ENCODE assay signal across 9 cellular contexts in genomic region chr14:52355016-52355430, GRCh38. TPM values are rescaled to one million over a fixed set of nuclear protein-coding genes. Genes with fewer than 3 reads are reported as not detected.
A peak's percentile ranks its signal among the peaks of the same experiment; 100 is the strongest.
DNase-seq lines count a peak whose midpoint lies in the region; ATAC-seq lines count a peak whose summit lies in the region.
"Had no signal": no experiment of that assay in that cellular context is flagged by ENCODE, and none has a peak within 500 bp of the region (broad histone marks: within the 10 kb centered on the region; RNA-seq: fewer than 3 reads in every experiment).

No MANE protein-coding gene starts in this region.

- no peaks in the 10 kb centered on the region for H3K79me1 ChIP-seq in mesenchymal stem cell (replicated peaks; ENCODE audit: low read length, poor library complexity, severe bottlenecking)

- H3K14ac ChIP-seq in mesenchymal stem cell (ENCODE audit: low read length in 2 of 2) = no peak overlapping the region

- H3K4me2 ChIP-seq in mesenchymal stem cell (ENCODE audit: low read length, poor library complexity, severe bottlenecking) = no peak overlapping the region

- no peak overlapping the region for H3K4ac ChIP-seq in mesenchymal stem cell (ENCODE audit: low read depth in 1 of 2, low read length in 2 of 2)

- no peak overlapping the region for H4K8ac ChIP-seq in mesenchymal stem cell (ENCODE audit: low read length)

- H3K27ac ChIP-seq in mesenchymal stem cell (ENCODE audit: low read length, poor library complexity, severe bottlenecking) = peak overlapping the region; percentile 72

- H3K9ac ChIP-seq in mesenchymal stem cell (ENCODE audit: low read length) = peak overlapping the region; percentile 81

- WGBS in mesenchymal stem cell = 0% methylated on average over 1 of the region's 2 CpGs

- H2BK5ac ChIP-seq in mesenchymal stem cell (ENCODE audit: low read depth, low read length, poor library complexity, severe bottlenecking) = no peak overlapping the region

- DNase-seq in AG08395 (ENCODE audit: low spot score) = peak; percentile 73
- DNase-seq in KBM-7 = peak; percentile 34
- DNase-seq in amniotic stem cell (lab: John Stamatoyannopoulos, UW) = peak; percentile 64
- DNase-seq in mesenchymal stem cell = peak; percentile 95
- no peak for DNase-seq in amygdala (lab: John Stamatoyannopoulos, UW)
- no peak for DNase-seq in effector CD4-positive, alpha-beta T cell
- no peak for DNase-seq in retina
- DNase-seq: activated B cell treated with CpG ODN at 0.5 μM for 24 hours had no signal

- H3K9me3 ChIP-seq in mesenchymal stem cell (ENCODE audit: control insufficient read depth, low read length) = peaks cover 1% of the 10 kb centered on the region

- no peaks in the 10 kb centered on the region for H3K27me3 ChIP-seq in mesenchymal stem cell (ENCODE audit: control insufficient read depth in 1 of 2, insufficient read depth in 1 of 2, low read length in 2 of 2)

- peak overlapping the region; percentile 12 to 16 for H2BK12ac ChIP-seq in mesenchymal stem cell (ENCODE audit: low read length in 2 of 2)

- H3K4me3 ChIP-seq in mesenchymal stem cell (ENCODE audit: insufficient read depth in 1 of 2, low read depth in 1 of 2, low read length in 2 of 2) = peak overlapping the region in 1 of 2 experiments; percentile 64

- no peak overlapping the region for H2AFZ ChIP-seq in mesenchymal stem cell (ENCODE audit: low read depth, low read length)

- peak overlapping the region; percentile 15 to 81 for H3K18ac ChIP-seq in mesenchymal stem cell (ENCODE audit: low read depth in 1 of 2, low read length in 2 of 2)

- peak overlapping the region; percentile 4 for H2BK120ac ChIP-seq in mesenchymal stem cell (ENCODE audit: low read depth, low read length)

- H4K91ac ChIP-seq in mesenchymal stem cell (ENCODE audit: low read length) = peak overlapping the region; percentile 15

- in situ Hi-C loops in KBM-7 (cut with MboI; ENCODE audit: low pct_unique_long_range_greater_than_20kb, low sequenced_read_pairs) = no loop called here

- H2AK5ac ChIP-seq in mesenchymal stem cell (ENCODE audit: low read length, severe bottlenecking) = no peak overlapping the region

- H3K36me3 ChIP-seq in mesenchymal stem cell (ENCODE audit: control insufficient read depth in 1 of 2, insufficient read depth in 2 of 2, low read depth in 1 of 2, low read length in 2 of 2) = no peaks in the 10 kb centered on the region

- peaks cover 9% of the 10 kb centered on the region for H3K4me1 ChIP-seq in mesenchymal stem cell (ENCODE audit: control insufficient read depth, insufficient read depth, low read depth, low read length)

- peak overlapping the region; percentile 26 for H2BK15ac ChIP-seq in mesenchymal stem cell (ENCODE audit: low read depth, poor library complexity, severe bottlenecking)

- no peak overlapping the region for H3K23ac ChIP-seq in mesenchymal stem cell (ENCODE audit: low read length in 2 of 2)

- ATAC-seq in GM21367 (IDR thresholded peaks at IDR 0.05; ENCODE audit: unreplicated experiment) = no peak

RNA-seq across cellular contexts. Expression of gene PTGER2, which starts 40.9 kb away (rescaled TPM):
- 17.5 TPM for polyA plus RNA-seq in mesenchymal stem cell (2013, experiment 1 of 2)
- 17.8 TPM for polyA plus RNA-seq in mesenchymal stem cell (2013, experiment 2 of 2)

Comparison
In these comparisons a context has a peak if more than half of its experiments do, and no peak if none do; other contexts are left out.
1. DNase-seq: peak in AG08395 (single experiment), KBM-7 (single experiment), amniotic stem cell (single experiment) and mesenchymal stem cell (single experiment); none in amygdala (0 of 56), effector CD4-positive, alpha-beta T cell (single experiment) and retina (single experiment).